15 cellular contexts compared by ENCODE assay signal in the genomic region with DNA sequence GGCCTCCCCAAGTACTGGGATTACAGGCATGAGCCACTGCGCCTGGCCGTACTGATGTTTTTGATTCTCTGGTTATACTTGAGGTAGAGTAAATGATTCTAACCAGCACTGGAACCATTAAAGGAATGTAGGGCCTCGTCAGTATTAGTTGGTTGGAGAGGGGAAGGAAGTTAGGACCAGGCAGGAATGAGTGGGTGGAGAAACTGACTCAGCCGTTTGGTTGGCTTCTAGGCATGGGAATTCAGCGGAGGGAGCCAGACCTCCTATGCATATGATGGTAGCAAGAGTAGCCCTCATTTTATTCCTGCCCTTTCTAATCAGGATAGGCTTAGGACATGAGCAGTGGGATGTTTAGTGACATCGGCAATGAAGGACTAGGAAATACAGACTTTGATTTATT. TPM values are rescaled to one million over a fixed set of nuclear protein-coding genes. Genes with fewer than 3 reads are reported as not detected.
DNase-seq lines count a peak whose midpoint lies in the region; ATAC-seq, FAIRE-seq and TF ChIP-seq lines count a peak whose summit lies in the region.
"Had no signal": no experiment of that assay in that cellular context is flagged by ENCODE, and none has a peak within 500 bp of the region (broad histone marks: within the 10 kb centered on the region; RNA-seq: fewer than 3 reads in every experiment).

No MANE protein-coding gene starts in this region.

- no peak for FAIRE-seq in HepG2 (lab: Jason Lieb, UNC)
- FAIRE-seq: GM12892 had no signal

- no peaks in the 10 kb centered on the region for H3K9me1 ChIP-seq in IMR-90 (ENCODE audit: insufficient read depth, low read length)

- H3K27me3 Mint-ChIP-seq in activated T-helper 1 cell treated with anti-CD3 and anti-CD28 coated beads, Interleukin-12 subunit alpha, Interleukin-12 subunit beta, Interleukin-2, Interleukin-4 antibody, amounts not matched to agents 30 ng/mL and 10 ng/mL and 1 ng/mL, durations not matched to agents 14 hours and 24 hours and 36 hours (ENCODE audit: insufficient read depth) = no peaks in the 10 kb centered on the region
- peaks cover 6% of the 10 kb centered on the region for H3K27me3 Mint-ChIP-seq in activated CD4-positive, alpha-beta memory T cell treated with anti-CD3 and anti-CD28 coated beads, Interleukin-2, amount 10 ng/mL, durations not matched to agents 7 days and 5 days

- no peak overlapping the region; the same call in 1 of the 2 replicates for H4K5ac ChIP-seq in IMR-90 (ENCODE audit: low read depth, low read length)

- no peaks in the 10 kb centered on the region for H3K27me3 ChIP-seq in ACC112 (ENCODE audit: insufficient read depth, low read length)
- no peaks in the 10 kb centered on the region for H3K27me3 ChIP-seq in IMR-90 (ENCODE audit: control insufficient read depth, insufficient read depth, low read length)
- no peaks in the 10 kb centered on the region for H3K27me3 ChIP-seq in HepG2 (ENCODE audit: control insufficient read depth in 1 of 2, insufficient read depth in 2 of 2, low read length in 2 of 2)
- H3K27me3 ChIP-seq: neural progenitor cell, tibial artery had no signal

- H2BK120ac ChIP-seq in IMR-90 (ENCODE audit: low read depth, low read length) = no peak overlapping the region; the same call in 1 of the 2 replicates

- dilution Hi-C loops in IMR-90 (cut with HindIII; ENCODE audit: low sequenced_read_pairs, unreplicated experiment) = no loop called here

- peak overlapping the region; percentile 25 for H2BK5ac ChIP-seq in IMR-90 (ENCODE audit: low read depth, low read length, poor library complexity, severe bottlenecking)

- H4K91ac ChIP-seq in IMR-90 (ENCODE audit: insufficient read depth, low read depth, low read length) = no peak overlapping the region

- TF ChIP-seq EP300 in HepG2 (IDR thresholded peaks at IDR 0.05; ENCODE audit: low read depth in 2 of 2, low read length in 2 of 2) (no peak), HepG2 (CRISPR knock-in tag; IDR thresholded peaks at IDR 0.05; ENCODE audit: borderline replicate concordance) (no peak)

- H3K4me3 Mint-ChIP-seq in activated T-helper 1 cell treated with anti-CD3 and anti-CD28 coated beads, Interleukin-12 subunit alpha, Interleukin-12 subunit beta, Interleukin-2, Interleukin-4 antibody, amounts not matched to agents 30 ng/mL and 10 ng/mL and 1 ng/mL, durations not matched to agents 14 hours and 24 hours and 36 hours = no peak overlapping the region
- H3K4me3 Mint-ChIP-seq in activated CD4-positive, alpha-beta memory T cell treated with anti-CD3 and anti-CD28 coated beads, Interleukin-2, amount 10 ng/mL, durations not matched to agents 7 days and 5 days = no peak overlapping the region
- H3K4me3 Mint-ChIP-seq: neural progenitor cell had no signal

- POLR2A ChIA-PET in IMR-90 (lab: Charles Lee; ENCODE audit: unreplicated experiment) = no interaction called here
- POLR2A ChIA-PET in HepG2 (lab: Yijun Ruan, JAX) = no interaction called here
- POLR2A ChIA-PET in activated CD4-positive, alpha-beta memory T cell treated with anti-CD3 and anti-CD28 coated beads, Interleukin-2, amount 10 ng/mL, durations not matched to agents 7 days and 5 days (lab: Charles Lee) = no interaction called here

- H3K36me3 ChIP-seq in ACC112 (ENCODE audit: insufficient read depth, low read length) = no peaks in the 10 kb centered on the region
- H3K36me3 ChIP-seq in IMR-90 (ENCODE audit: control insufficient read depth, insufficient read depth, low read length) = no peaks in the 10 kb centered on the region
- H3K36me3 ChIP-seq in HepG2 (replicated peaks in 1 of 2; ENCODE audit: control insufficient read depth in 1 of 2, insufficient read depth in 2 of 2, low read length in 2 of 2) = no peaks in the 10 kb centered on the region
- H3K36me3 ChIP-seq: neural progenitor cell, tibial artery had no signal

- TF ChIP-seq POLR2A in IMR-90 (IDR thresholded peaks at IDR 0.05; ENCODE audit: low read depth, low read length) (no peak), HepG2 (IDR thresholded peaks at IDR 0.05; ENCODE audit: insufficient read depth in 1 of 2, low read depth in 2 of 2, low read length in 2 of 2) (no peak)

- H3K27ac Mint-ChIP-seq in activated T-helper 1 cell treated with anti-CD3 and anti-CD28 coated beads, Interleukin-12 subunit alpha, Interleukin-12 subunit beta, Interleukin-2, Interleukin-4 antibody, amounts not matched to agents 30 ng/mL and 10 ng/mL and 1 ng/mL, durations not matched to agents 14 hours and 24 hours and 36 hours = no peak overlapping the region
- no peak overlapping the region for H3K27ac Mint-ChIP-seq in activated CD4-positive, alpha-beta memory T cell treated with anti-CD3 and anti-CD28 coated beads, Interleukin-2, amount 10 ng/mL, durations not matched to agents 7 days and 5 days
- H3K27ac Mint-ChIP-seq: activated T-helper 2 cell treated with anti-CD3 and anti-CD28 coated beads, Interferon-gamma antibody, Interleukin-2, Interleukin-4, amounts not matched to agents 10 μg/mL and 5 μg/mL and 100 μg/mL, durations not matched to agents 14 hours and 24 hours and 36 hours; neural progenitor cell had no signal

- no peak for TF ChIP-seq CTCF in IMR-90 (conservative IDR thresholded peaks at IDR 0.05; ENCODE audit: low read depth, low read length)
- TF ChIP-seq CTCF in coronary artery (IDR thresholded peaks at IDR 0.05) = no peak
- no peak for TF ChIP-seq CTCF in HepG2 (CRISPR knock-in tag; IDR thresholded peaks at IDR 0.05)

- 0 out of 2 replicates have a peak overlapping the region, but pooled peaks have one; percentile 42 for H3K18ac ChIP-seq in IMR-90 (ENCODE audit: low read depth, low read length)

- H3K4me1 Mint-ChIP-seq in activated T-helper 1 cell treated with anti-CD3 and anti-CD28 coated beads, Interleukin-12 subunit alpha, Interleukin-12 subunit beta, Interleukin-2, Interleukin-4 antibody, amounts not matched to agents 30 ng/mL and 10 ng/mL and 1 ng/mL, durations not matched to agents 14 hours and 24 hours and 36 hours (ENCODE audit: low read depth) = no peaks in the 10 kb centered on the region
- no peaks in the 10 kb centered on the region for H3K4me1 Mint-ChIP-seq in activated CD4-positive, alpha-beta memory T cell treated with anti-CD3 and anti-CD28 coated beads, Interleukin-2, amount 10 ng/mL, durations not matched to agents 7 days and 5 days

- 86% methylated on average over 3 of the region's 6 CpGs; no CpG with 5 or more reads in 1 of the 2 experiments for WGBS in IMR-90 (ENCODE audit: extremely low coverage in 2 of 2, insufficient read length in 1 of 2), 2 experiments
- WGBS in HepG2 (ENCODE audit: low lambda C conversion rate) = 83% methylated on average over 6 of the region's 6 CpGs

- peak overlapping the region; percentile 14; the same call in 1 of the 2 replicates for H3K4ac ChIP-seq in IMR-90 (ENCODE audit: low read depth, low read length)

- H3K4me2 ChIP-seq in IMR-90 (ENCODE audit: low read depth, low read length) = peak overlapping the region; percentile 36; the same call in 1 of the 2 replicates
- no peak overlapping the region for H3K4me2 ChIP-seq in HepG2 (ENCODE audit: low read depth, low read length)
- H3K4me2 ChIP-seq: neural progenitor cell had no signal

- no peak; the same call in 1 of the 2 replicates for TF ChIP-seq RAD21 in IMR-90 (IDR thresholded peaks at IDR 0.05; ENCODE audit: low read length)
- TF ChIP-seq RAD21 in HepG2 (CRISPR knock-in tag; IDR thresholded peaks at IDR 0.05) = no peak

- H3K27ac ChIP-seq in ACC112 (ENCODE audit: low read depth, low read length) (peak overlapping the region; percentile 38), IMR-90 (ENCODE audit: insufficient read depth, low read length) (no peak overlapping the region), coronary artery (peak overlapping the region; percentile 13 to 49), HepG2 (ENCODE audit: extremely low read length, insufficient read depth, low read length) (no peak overlapping the region)
- H3K27ac ChIP-seq: neural progenitor cell, tibial artery had no signal

- no peak overlapping the region; the same call in 2 of the 3 replicates for H2BK15ac ChIP-seq in IMR-90 (ENCODE audit: low read depth, low read length)

- H3K4me1 ChIP-seq in ACC112 (ENCODE audit: control insufficient read depth, insufficient read depth, low read length, unreplicated experiment) (peaks cover 9% of the 10 kb centered on the region), IMR-90 (ENCODE audit: control insufficient read depth, insufficient read depth, low read length) (no peaks in the 10 kb centered on the region; the same call in 1 of the 2 replicates), HepG2 (ENCODE audit: insufficient read depth, low read length) (peaks cover 22% of the 10 kb centered on the region)
- H3K4me1 ChIP-seq: neural progenitor cell had no signal

- H2AK5ac ChIP-seq in IMR-90 (ENCODE audit: low read depth, low read length) = no peak overlapping the region

- no peaks in the 10 kb centered on the region for H4K20me1 ChIP-seq in IMR-90 (ENCODE audit: insufficient read depth, low read length)
- no peaks in the 10 kb centered on the region for H4K20me1 ChIP-seq in HepG2 (ENCODE audit: insufficient read depth, low read length)

- CTCF ChIA-PET in IMR-90 (lab: Yijun Ruan, JAX) (no interaction called here), HepG2 (lab: Yijun Ruan, JAX; ENCODE audit: low intra/inter-chr PET ratio, low total read pairs) (no interaction called here)
- CTCF ChIA-PET in activated CD4-positive, alpha-beta memory T cell treated with anti-CD3 and anti-CD28 coated beads, Interleukin-2, amount 10 ng/mL, durations not matched to agents 7 days and 5 days (lab: Charles Lee) = interaction anchor here (0.7 kb wide), 1 partner anchor 68 kb away, joined by 4 read pairs; no protein-coding TSS in a partner anchor

- no peak overlapping the region for H3K56ac ChIP-seq in IMR-90 (ENCODE audit: extremely low read depth, insufficient read depth, low read length)

- H3K79me1 ChIP-seq in IMR-90 (ENCODE audit: low read depth in 1 of 2, low read length in 2 of 2) = peaks cover 7 to 25% of the 10 kb centered on the region in 2 experiments; a peak in 3 of 4 replicates

- peak overlapping the region in 1 of 2 experiments; percentile 32; a peak in 1 of 4 replicates for H4K8ac ChIP-seq in IMR-90 (ENCODE audit: low read depth in 2 of 2, low read length in 2 of 2)

- intact Hi-C loops in IMR-90 (cut with micrococcal nuclease) = no loop called here
- intact Hi-C loops in HepG2 (cut with micrococcal nuclease; ENCODE audit: unreplicated experiment) = no loop called here
- intact Hi-C loops in activated T-helper 1 cell treated with anti-CD3 and anti-CD28 coated beads, Interleukin-12 subunit alpha, Interleukin-12 subunit beta, Interleukin-2, Interleukin-4 antibody, amounts not matched to agents 30 ng/mL and 10 ng/mL and 1 ng/mL, durations not matched to agents 14 hours and 24 hours and 36 hours (cut with micrococcal nuclease) = no loop called here

- no peaks in the 10 kb centered on the region for H3K9me3 Mint-ChIP-seq in activated T-helper 1 cell treated with anti-CD3 and anti-CD28 coated beads, Interleukin-12 subunit alpha, Interleukin-12 subunit beta, Interleukin-2, Interleukin-4 antibody, amounts not matched to agents 30 ng/mL and 10 ng/mL and 1 ng/mL, durations not matched to agents 14 hours and 24 hours and 36 hours
- no peaks in the 10 kb centered on the region for H3K9me3 Mint-ChIP-seq in activated CD4-positive, alpha-beta memory T cell treated with anti-CD3 and anti-CD28 coated beads, Interleukin-2, amount 10 ng/mL, durations not matched to agents 7 days and 5 days
- H3K9me3 Mint-ChIP-seq: activated T-helper 2 cell treated with anti-CD3 and anti-CD28 coated beads, Interferon-gamma antibody, Interleukin-2, Interleukin-4, amounts not matched to agents 10 μg/mL and 5 μg/mL and 100 μg/mL, durations not matched to agents 14 hours and 24 hours and 36 hours; neural progenitor cell had no signal

- BruUV-seq in IMR-90 (replicated peaks; lab: Mats Ljungman, UMichigan) (no TSS peak), HepG2 (replicated peaks; lab: Mats Ljungman, UMichigan) (no TSS peak)

- in situ Hi-C loops in IMR-90 (cut with MboI; ENCODE audit: low sequenced_read_pairs) (no loop called here), HepG2 (cut with HindIII; ENCODE audit: extremely low pct_ligation_motif_present, low pct_unique_long_range_greater_than_20kb) (no loop called here)

- peak overlapping the region; percentile 57; the same call in 1 of the 2 replicates for H2BK20ac ChIP-seq in IMR-90 (ENCODE audit: low read depth, low read length)

- DNase-seq in IMR-90 (peak; percentile 86), coronary artery (ENCODE audit: low spot score) (no peak), HepG2 (ENCODE audit: low spot score) (no peak), NCI-H345 (lab: John Stamatoyannopoulos, UW) (no peak), NCI-H2107 treated with DMSO at 0.1 percent for 48 hours (lab: John Stamatoyannopoulos, UW; ENCODE audit: unreplicated experiment) (no peak)
- no peak for DNase-seq in activated T-helper 1 cell treated with anti-CD3 and anti-CD28 coated beads, Interleukin-12 subunit alpha, Interleukin-12 subunit beta, Interleukin-2, Interleukin-4 antibody, amounts not matched to agents 30 ng/mL and 10 ng/mL and 1 ng/mL, durations not matched to agents 14 hours and 24 hours and 36 hours (ENCODE audit: low spot score)
- no peak for DNase-seq in activated CD4-positive, alpha-beta memory T cell treated with anti-CD3 and anti-CD28 coated beads, Interleukin-2, amount 10 ng/mL, durations not matched to agents 7 days and 5 days
- DNase-seq: left cardiac atrium, NCI-H1930, SW 1271, tibial artery had no signal

- no peaks in the 10 kb centered on the region for H3K9me3 ChIP-seq in IMR-90 (ENCODE audit: control insufficient read depth, insufficient read depth, low read length)
- no peaks in the 10 kb centered on the region for H3K9me3 ChIP-seq in HepG2 (ENCODE audit: low read length)
- H3K9me3 ChIP-seq: tibial artery had no signal

- ATAC-seq in IMR-90 (ENCODE audit: low read depth) (peak; percentile 72), HepG2 (no peak)

- H3K9ac ChIP-seq in IMR-90 (ENCODE audit: low read depth, low read length) (no peak overlapping the region), HepG2 (ENCODE audit: insufficient read depth, low read depth, low read length) (no peak overlapping the region)
- H3K9ac ChIP-seq: neural progenitor cell had no signal

- H2AFZ ChIP-seq in ACC112 (ENCODE audit: low read length, unreplicated experiment) = peak overlapping the region; percentile 3
- H2AFZ ChIP-seq in IMR-90 (replicated peaks; ENCODE audit: low read length, poor library complexity) = peak overlapping the region; percentile 61
- no peak overlapping the region for H2AFZ ChIP-seq in HepG2 (ENCODE audit: low read length)
- H2AFZ ChIP-seq: neural progenitor cell had no signal

- H3K79me2 ChIP-seq in ACC112 (ENCODE audit: control insufficient read depth, insufficient read depth, low read length, unreplicated experiment) (no peaks in the 10 kb centered on the region), HepG2 (ENCODE audit: insufficient read depth, low read length) (peaks cover 9% of the 10 kb centered on the region)

- H2AK9ac ChIP-seq in IMR-90 (replicated peaks; ENCODE audit: low read depth, low read length, poor library complexity) = peak overlapping the region; percentile 79

- H3K36me3 Mint-ChIP-seq in activated T-helper 1 cell treated with anti-CD3 and anti-CD28 coated beads, Interleukin-12 subunit alpha, Interleukin-12 subunit beta, Interleukin-2, Interleukin-4 antibody, amounts not matched to agents 30 ng/mL and 10 ng/mL and 1 ng/mL, durations not matched to agents 14 hours and 24 hours and 36 hours (ENCODE audit: low read depth) = no peaks in the 10 kb centered on the region
- no peaks in the 10 kb centered on the region for H3K36me3 Mint-ChIP-seq in activated CD4-positive, alpha-beta memory T cell treated with anti-CD3 and anti-CD28 coated beads, Interleukin-2, amount 10 ng/mL, durations not matched to agents 7 days and 5 days (ENCODE audit: low read depth)
- H3K36me3 Mint-ChIP-seq: neural progenitor cell had no signal

- H3K23ac ChIP-seq in IMR-90 (ENCODE audit: low read depth, low read length) = no peak overlapping the region

- H3K4me3 ChIP-seq in ACC112 (ENCODE audit: low read depth, low read length) = no peak overlapping the region
- H3K4me3 ChIP-seq in IMR-90 (ENCODE audit: insufficient read depth, low read depth, low read length) = no peak overlapping the region
- peak overlapping the region; percentile 5 for H3K4me3 ChIP-seq in coronary artery
- no peak overlapping the region for H3K4me3 ChIP-seq in HepG2 (replicated peaks in 1 of 3; ENCODE audit: insufficient read depth in 1 of 3, low read depth in 2 of 3, low read length in 3 of 3)
- H3K4me3 ChIP-seq: neural progenitor cell, tibial artery had no signal

- H3K14ac ChIP-seq in IMR-90 (replicated peaks; ENCODE audit: low read depth, low read length) = peak overlapping the region; percentile 16; the same call in 1 of the 2 replicates

RNA-seq across cellular contexts. Expression of gene SERINC3, which starts 19.0 kb away (rescaled TPM):
- total RNA-seq in IMR-90 (2012; rRNA removed) (88.3 and 101 TPM in 2 replicates), HepG2 (2016; rRNA removed; fragmentation: Illumina TruSeq; extraction: Trizol) (53.5 and 82.0 TPM in 2 replicates)
- polyA plus RNA-seq in IMR-90 (2012; rRNA removed) (132 TPM in 2 replicates), HepG2 (2011; rRNA removed) (208 and 226 TPM in 2 replicates)
- 80.8 and 87.4 TPM in 2 replicates for polyA plus RNA-seq in IMR-90 (2012; cell fraction: cytosol; rRNA removed)
- 53.6 and 92.5 TPM in 2 replicates for polyA plus RNA-seq in IMR-90 (2012; cell fraction: nucleus; rRNA removed; ENCODE audit: low replicate concordance)
- 18.2 and 23.6 TPM in 2 replicates for total RNA-seq in HepG2 (2016; cell fraction: cytosol; rRNA removed; fragmentation: Illumina TruSeq; extraction: Trizol; ENCODE audit: low read depth)
- 60.4 and 86.2 TPM in 2 replicates for total RNA-seq in HepG2 (2016; cell fraction: insoluble cytoplasmic fraction; rRNA removed; fragmentation: Illumina TruSeq; extraction: Trizol)
- 40.1 and 41.9 TPM in 2 replicates for total RNA-seq in HepG2 (2016; cell fraction: membrane; rRNA removed; fragmentation: Illumina TruSeq; extraction: Trizol)
- total RNA-seq in HepG2 (2016; cell fraction: nucleus; rRNA removed; fragmentation: Illumina TruSeq; extraction: Trizol) = 61.2 and 69.4 TPM in 2 replicates
- 233 and 277 TPM in 2 replicates for polyA plus RNA-seq in HepG2 (2011; cell fraction: cytosol; rRNA removed)
- polyA plus RNA-seq in HepG2 (2011; cell fraction: nucleus; rRNA removed) = 99.3 and 112 TPM in 2 replicates
- polyA plus RNA-seq in HepG2 (2012) = 113 and 127 TPM in 2 replicates
- polyA plus RNA-seq in HepG2 (2016; cell fraction: cytosol; fragmentation: Illumina TruSeq; extraction: Trizol; ENCODE audit: low read depth) = 14.1 and 17.6 TPM in 2 replicates
- polyA plus RNA-seq in HepG2 (2016; cell fraction: insoluble cytoplasmic fraction; fragmentation: Illumina TruSeq; extraction: Trizol; ENCODE audit: low read depth) = 45.2 and 48.0 TPM in 2 replicates
- polyA plus RNA-seq in HepG2 (2016; cell fraction: membrane; fragmentation: Illumina TruSeq; extraction: Trizol; ENCODE audit: low read depth) = 24.9 and 28.0 TPM in 2 replicates
- polyA plus RNA-seq in HepG2 (2016; cell fraction: nucleus; fragmentation: Illumina TruSeq; extraction: Trizol; ENCODE audit: insufficient read depth, low read depth) = 80.9 and 84.6 TPM in 2 replicates
- polyA minus RNA-seq in HepG2 (2011; rRNA and poly(A)+ RNA removed; ENCODE audit: low replicate concordance) = 441 and 695 TPM in 2 replicates
- polyA minus RNA-seq in HepG2 (2011; cell fraction: cytosol; rRNA and poly(A)+ RNA removed) = 196 and 254 TPM in 2 replicates
- 98.0 and 139 TPM in 2 replicates for polyA minus RNA-seq in HepG2 (2011; cell fraction: nucleus; rRNA and poly(A)+ RNA removed)
- 51.3 and 54.6 TPM in 2 replicates for total RNA-seq in activated T-helper 1 cell treated with anti-CD3 and anti-CD28 coated beads, Interleukin-12 subunit alpha, Interleukin-12 subunit beta, Interleukin-2, Interleukin-4 antibody, amounts not matched to agents 30 ng/mL and 10 ng/mL and 1 ng/mL, durations not matched to agents 14 hours and 24 hours and 36 hours
- 10 to 100 TPM; 90.8 to 93.3 TPM for total RNA-seq in activated CD4-positive, alpha-beta memory T cell treated with anti-CD3 and anti-CD28 coated beads, Interleukin-2, amount 10 ng/mL, durations not matched to agents 7 days and 5 days

RNA-seq across cellular contexts. Expression of gene PKIG, which starts 41.5 kb away (rescaled TPM):
- total RNA-seq in IMR-90 (2012; rRNA removed) (69.4 and 78.3 TPM in 2 replicates), HepG2 (2016; rRNA removed; fragmentation: Illumina TruSeq; extraction: Trizol) (44.5 and 47.6 TPM in 2 replicates)
- polyA plus RNA-seq in IMR-90 (2012; rRNA removed) (89.6 and 91.2 TPM in 2 replicates), HepG2 (2011; rRNA removed) (30.8 and 31.0 TPM in 2 replicates)
- polyA plus RNA-seq in IMR-90 (2012; cell fraction: cytosol; rRNA removed) = 107 and 152 TPM in 2 replicates
- 30.7 and 43.9 TPM in 2 replicates for polyA plus RNA-seq in IMR-90 (2012; cell fraction: nucleus; rRNA removed; ENCODE audit: low replicate concordance)
- total RNA-seq in HepG2 (2016; cell fraction: cytosol; rRNA removed; fragmentation: Illumina TruSeq; extraction: Trizol; ENCODE audit: low read depth) = 153 and 165 TPM in 2 replicates
- 46.5 and 47.5 TPM in 2 replicates for total RNA-seq in HepG2 (2016; cell fraction: insoluble cytoplasmic fraction; rRNA removed; fragmentation: Illumina TruSeq; extraction: Trizol)
- total RNA-seq in HepG2 (2016; cell fraction: membrane; rRNA removed; fragmentation: Illumina TruSeq; extraction: Trizol) = 152 and 172 TPM in 2 replicates
- 15.9 and 17.5 TPM in 2 replicates for total RNA-seq in HepG2 (2016; cell fraction: nucleus; rRNA removed; fragmentation: Illumina TruSeq; extraction: Trizol)
- 38.5 and 44.2 TPM in 2 replicates for polyA plus RNA-seq in HepG2 (2011; cell fraction: cytosol; rRNA removed)
- 16.9 and 18.1 TPM in 2 replicates for polyA plus RNA-seq in HepG2 (2011; cell fraction: nucleus; rRNA removed)
- 31.8 and 34.8 TPM in 2 replicates for polyA plus RNA-seq in HepG2 (2012)
- polyA plus RNA-seq in HepG2 (2016; cell fraction: cytosol; fragmentation: Illumina TruSeq; extraction: Trizol; ENCODE audit: low read depth) = 204 and 234 TPM in 2 replicates
- polyA plus RNA-seq in HepG2 (2016; cell fraction: insoluble cytoplasmic fraction; fragmentation: Illumina TruSeq; extraction: Trizol; ENCODE audit: low read depth) = 54.1 and 61.3 TPM in 2 replicates
- 173 and 198 TPM in 2 replicates for polyA plus RNA-seq in HepG2 (2016; cell fraction: membrane; fragmentation: Illumina TruSeq; extraction: Trizol; ENCODE audit: low read depth)
- polyA plus RNA-seq in HepG2 (2016; cell fraction: nucleus; fragmentation: Illumina TruSeq; extraction: Trizol; ENCODE audit: insufficient read depth, low read depth) = 31.1 and 35.7 TPM in 2 replicates
- polyA minus RNA-seq in HepG2 (2011; rRNA and poly(A)+ RNA removed; ENCODE audit: low replicate concordance) = 5.9 and 22.6 TPM in 2 replicates
- polyA minus RNA-seq in HepG2 (2011; cell fraction: cytosol; rRNA and poly(A)+ RNA removed) = 13.4 and 14.9 TPM in 2 replicates
- polyA minus RNA-seq in HepG2 (2011; cell fraction: nucleus; rRNA and poly(A)+ RNA removed) = 9.3 and 9.9 TPM in 2 replicates
- total RNA-seq in activated T-helper 1 cell treated with anti-CD3 and anti-CD28 coated beads, Interleukin-12 subunit alpha, Interleukin-12 subunit beta, Interleukin-2, Interleukin-4 antibody, amounts not matched to agents 30 ng/mL and 10 ng/mL and 1 ng/mL, durations not matched to agents 14 hours and 24 hours and 36 hours = 1.3 and 2.4 TPM in 2 replicates
- 1 to 10 TPM; 1.1 to 1.6 TPM for total RNA-seq in activated CD4-positive, alpha-beta memory T cell treated with anti-CD3 and anti-CD28 coated beads, Interleukin-2, amount 10 ng/mL, durations not matched to agents 7 days and 5 days

Comparison
In these comparisons a context has a peak if more than half of its experiments do, and no peak if none do; other contexts are left out.
1. H3K27ac ChIP-seq: peak in ACC112 (single experiment) and coronary artery (2 of 2); none in IMR-90 (single experiment) and HepG2 (single experiment).